8 cellular contexts compared by ENCODE assay signal in genomic region chr7:156640257-156640948, GRCh38. TPM values are rescaled to one million over a fixed set of nuclear protein-coding genes. Genes with fewer than 3 reads are reported as not detected.
DNase-seq lines count a peak whose midpoint lies in the region; ATAC-seq and TF ChIP-seq lines count a peak whose summit lies in the region.

TSS of gene RNF32 (plus strand) at chr7:156640774. CDS start at chr7:156643878, 3,104 bp downstream.

- H3K9me2 ChIP-seq in PC-9 (ENCODE audit: insufficient read depth): no peaks in the 10 kb centered on the region; the same call in 1 of the 2 replicates

- peak within 1 kb of the TSS; percentile 93 for H3K4me3 Mint-ChIP-seq in activated T-helper 1 cell treated with anti-CD3 and anti-CD28 coated beads, Interleukin-12 subunit alpha, Interleukin-12 subunit beta, Interleukin-2, Interleukin-4 antibody, amounts not matched to agents 30 ng/mL and 10 ng/mL and 1 ng/mL, durations not matched to agents 14 hours and 24 hours and 36 hours
- H3K4me3 Mint-ChIP-seq in nephron: peak within 1 kb of the TSS; percentile 91 to 93 (median 92)

- H3K36me3 ChIP-seq in HUES6 (ENCODE audit: control insufficient read depth, insufficient read depth, low read length): no peaks in the 10 kb centered on the region
- H3K36me3 ChIP-seq in PC-9 (ENCODE audit: low read depth): no peaks in the 10 kb centered on the region
- H3K36me3 ChIP-seq in fibroblast of lung (ENCODE audit: control insufficient read depth, insufficient read depth, low read length): no peaks in the 10 kb centered on the region

- peak; percentile 84 for ATAC-seq in GM21423 (IDR thresholded peaks at IDR 0.05; ENCODE audit: unreplicated experiment)

- H3K79me2 ChIP-seq in PC-9 (ENCODE audit: low read depth) (no peaks in the 10 kb centered on the region), fibroblast of lung (ENCODE audit: control insufficient read depth, insufficient read depth, low read length) (peaks cover 5% of the 10 kb centered on the region)

- peak; percentile 95 for DNase-seq in D341Med (ENCODE audit: low spot score)
- DNase-seq in PC-9: peak; percentile 78 to 96
- peak; percentile 95 for DNase-seq in activated T-helper 1 cell treated with anti-CD3 and anti-CD28 coated beads, Interleukin-12 subunit alpha, Interleukin-12 subunit beta, Interleukin-2, Interleukin-4 antibody, amounts not matched to agents 30 ng/mL and 10 ng/mL and 1 ng/mL, durations not matched to agents 14 hours and 24 hours and 36 hours (ENCODE audit: low spot score)
- DNase-seq in fibroblast of lung (ENCODE audit: low read depth in 2 of 2): peak; percentile 88 to 91
- DNase-seq in stimulated activated naive CD4-positive, alpha-beta T cell treated with Interleukin-2 at 50 U/mL for 16 hours (lab: John Stamatoyannopoulos, UW): peak; percentile 95

- H3F3A ChIP-seq in PC-9 (ENCODE audit: insufficient read depth, low read depth): no peaks in the 10 kb centered on the region

- H3K4me1 Mint-ChIP-seq in activated T-helper 1 cell treated with anti-CD3 and anti-CD28 coated beads, Interleukin-12 subunit alpha, Interleukin-12 subunit beta, Interleukin-2, Interleukin-4 antibody, amounts not matched to agents 30 ng/mL and 10 ng/mL and 1 ng/mL, durations not matched to agents 14 hours and 24 hours and 36 hours (ENCODE audit: low read depth): peaks cover 53% of the 10 kb centered on the region
- peaks cover 23% of the 10 kb centered on the region for H3K4me1 Mint-ChIP-seq in nephron

- H3K9ac ChIP-seq in HUES6 (ENCODE audit: low read length) (peak within 1 kb of the TSS; percentile 76), fibroblast of lung (ENCODE audit: insufficient read depth, low read length) (peak within 1 kb of the TSS; percentile 95)

- peaks cover 6% of the 10 kb centered on the region for H3K9me3 Mint-ChIP-seq in activated T-helper 1 cell treated with anti-CD3 and anti-CD28 coated beads, Interleukin-12 subunit alpha, Interleukin-12 subunit beta, Interleukin-2, Interleukin-4 antibody, amounts not matched to agents 30 ng/mL and 10 ng/mL and 1 ng/mL, durations not matched to agents 14 hours and 24 hours and 36 hours
- H3K9me3 Mint-ChIP-seq in nephron: peaks cover 21% of the 10 kb centered on the region

- intact Hi-C loops in PC-9 (cut with micrococcal nuclease; ENCODE audit: unreplicated experiment): loop anchor here (10.0 kb wide), 1 partner anchor 836 kb away; no protein-coding TSS in a partner anchor
- intact Hi-C loops in activated T-helper 1 cell treated with anti-CD3 and anti-CD28 coated beads, Interleukin-12 subunit alpha, Interleukin-12 subunit beta, Interleukin-2, Interleukin-4 antibody, amounts not matched to agents 30 ng/mL and 10 ng/mL and 1 ng/mL, durations not matched to agents 14 hours and 24 hours and 36 hours (cut with micrococcal nuclease): loop anchor here (1.0 to 10.0 kb wide), 9 partner anchors 27 to 1343 kb away; partner anchors contain the start of genes DNAJB6, INSIG1, LMBR1 and SHH

- H4K20me1 ChIP-seq in PC-9 (ENCODE audit: insufficient read depth) (no peaks in the 10 kb centered on the region), fibroblast of lung (ENCODE audit: control insufficient read depth, extremely low read depth, insufficient read depth, low read length) (no peaks in the 10 kb centered on the region)

- H3K4me3 ChIP-seq in HUES6 (ENCODE audit: low read depth, low read length) (peak within 1 kb of the TSS; percentile 86), PC-9 (peak within 1 kb of the TSS; percentile 90), fibroblast of lung (replicated peaks in 1 of 4; ENCODE audit: control extremely low read depth in 1 of 4, insufficient read depth in 1 of 4, low read depth in 3 of 4, low read length in 4 of 4) (peak within 1 kb of the TSS; percentile 57 to 88 (median 82))

- H3K4me2 ChIP-seq in PC-9 (peak within 1 kb of the TSS; percentile 87), fibroblast of lung (ENCODE audit: extremely low read depth, insufficient read depth, low read length) (peak within 1 kb of the TSS; percentile 92)

- POLR2A ChIA-PET in PC-9 (lab: Charles Lee; ENCODE audit: unreplicated experiment): interaction anchor here (0.6 kb wide), 2 partner anchors 13 to 32 kb away, joined by 4 to 6 read pairs; no protein-coding TSS in a partner anchor

- peaks cover 15% of the 10 kb centered on the region for H3K36me3 Mint-ChIP-seq in activated T-helper 1 cell treated with anti-CD3 and anti-CD28 coated beads, Interleukin-12 subunit alpha, Interleukin-12 subunit beta, Interleukin-2, Interleukin-4 antibody, amounts not matched to agents 30 ng/mL and 10 ng/mL and 1 ng/mL, durations not matched to agents 14 hours and 24 hours and 36 hours (ENCODE audit: low read depth)
- H3K36me3 Mint-ChIP-seq in nephron (ENCODE audit: low read depth): peaks cover 11% of the 10 kb centered on the region

- BruUV-seq in PC-9 (replicated peaks; lab: Mats Ljungman, UMichigan): no TSS peak

- peak within 1 kb of the TSS; percentile 100 for H2AFZ ChIP-seq in PC-9
- peak within 1 kb of the TSS; percentile 91 for H2AFZ ChIP-seq in fibroblast of lung (ENCODE audit: low read length)

- TF ChIP-seq CTCF in PC-9 (conservative IDR thresholded peaks at IDR 0.05) (no peak), fibroblast of lung (conservative IDR thresholded peaks at IDR 0.05 in 1 of 2, IDR thresholded peaks at IDR 0.05 in 1 of 2; ENCODE audit: low read depth in 1 of 2, low read length in 2 of 2) (no peak), nephron (IDR thresholded peaks at IDR 0.05; ENCODE audit: unreplicated experiment in 3 of 3) (no peak)

- 0 out of 2 replicates have a peak, but pooled peaks cover 8% of the 10 kb centered on the region for H3K4me1 ChIP-seq in HUES6 (ENCODE audit: control insufficient read depth, insufficient read depth, low read length)
- H3K4me1 ChIP-seq in PC-9 (replicated peaks; ENCODE audit: insufficient read depth): peaks cover 8% of the 10 kb centered on the region
- peaks cover 3% of the 10 kb centered on the region for H3K4me1 ChIP-seq in fibroblast of lung (ENCODE audit: control insufficient read depth, extremely low read depth, insufficient read depth, low read length)

- H3K27ac Mint-ChIP-seq in activated T-helper 1 cell treated with anti-CD3 and anti-CD28 coated beads, Interleukin-12 subunit alpha, Interleukin-12 subunit beta, Interleukin-2, Interleukin-4 antibody, amounts not matched to agents 30 ng/mL and 10 ng/mL and 1 ng/mL, durations not matched to agents 14 hours and 24 hours and 36 hours: peak within 1 kb of the TSS; percentile 99
- peak within 1 kb of the TSS; percentile 59 to 83 (median 75) for H3K27ac Mint-ChIP-seq in nephron

- H3K27me3 Mint-ChIP-seq in activated T-helper 1 cell treated with anti-CD3 and anti-CD28 coated beads, Interleukin-12 subunit alpha, Interleukin-12 subunit beta, Interleukin-2, Interleukin-4 antibody, amounts not matched to agents 30 ng/mL and 10 ng/mL and 1 ng/mL, durations not matched to agents 14 hours and 24 hours and 36 hours (ENCODE audit: insufficient read depth): peaks cover 6% of the 10 kb centered on the region
- H3K27me3 Mint-ChIP-seq in nephron (ENCODE audit: low read depth): peaks cover 7% of the 10 kb centered on the region

- H3K27ac ChIP-seq in HUES6 (ENCODE audit: low read depth, low read length) (peak within 1 kb of the TSS; percentile 58; the same call in 1 of the 2 replicates), PC-9 (no peak within 1 kb of the TSS), fibroblast of lung (ENCODE audit: insufficient read depth, low read length) (peak within 1 kb of the TSS; percentile 97)

- CTCF ChIA-PET in PC-9 (lab: Charles Lee): interaction anchor here (0.6 kb wide), 2 partner anchors 12 to 174 kb away, joined by 3 to 8 read pairs; no protein-coding TSS in a partner anchor

- H3K9me3 ChIP-seq in HUES6 (ENCODE audit: control insufficient read depth, insufficient read depth, low read depth, low read length): peaks cover 9% of the 10 kb centered on the region; the same call in 1 of the 2 replicates
- 0 out of 2 replicates have a peak, but pooled peaks cover 6% of the 10 kb centered on the region for H3K9me3 ChIP-seq in PC-9 (ENCODE audit: insufficient read depth, low read depth)
- no peaks in the 10 kb centered on the region for H3K9me3 ChIP-seq in fibroblast of lung (ENCODE audit: control insufficient read depth, insufficient read depth, low read depth, low read length)

- H3K27me3 ChIP-seq in HUES6 (ENCODE audit: control insufficient read depth, insufficient read depth, low read length) (peaks cover 15% of the 10 kb centered on the region), PC-9 (ENCODE audit: insufficient read depth, low read depth) (peaks cover 2% of the 10 kb centered on the region; the same call in 1 of the 2 replicates), fibroblast of lung (ENCODE audit: control insufficient read depth, insufficient read depth, low read length) (no peaks in the 10 kb centered on the region)

RNA-seq across cellular contexts. Expression of gene RNF32, which starts in this region (rescaled TPM):
- total RNA-seq in PC-9 (2021) (2.2 and 2.7 TPM in 2 replicates), fibroblast of lung (2.6 and 2.8 TPM in 2 replicates)
- 2.1 and 2.2 TPM in 2 replicates for total RNA-seq in activated T-helper 1 cell treated with anti-CD3 and anti-CD28 coated beads, Interleukin-12 subunit alpha, Interleukin-12 subunit beta, Interleukin-2, Interleukin-4 antibody, amounts not matched to agents 30 ng/mL and 10 ng/mL and 1 ng/mL, durations not matched to agents 14 hours and 24 hours and 36 hours
- polyA plus RNA-seq in fibroblast of lung: 0.91 and 2.3 TPM in 2 replicates
- 0.94 and 1.7 TPM in 2 replicates for polyA plus RNA-seq in fibroblast of lung (2012)
- not detected in 2 replicates for polyA minus RNA-seq in fibroblast of lung (ENCODE audit: low replicate concordance)
